2 cellular contexts compared by ENCODE assay signal in the genomic region with DNA sequence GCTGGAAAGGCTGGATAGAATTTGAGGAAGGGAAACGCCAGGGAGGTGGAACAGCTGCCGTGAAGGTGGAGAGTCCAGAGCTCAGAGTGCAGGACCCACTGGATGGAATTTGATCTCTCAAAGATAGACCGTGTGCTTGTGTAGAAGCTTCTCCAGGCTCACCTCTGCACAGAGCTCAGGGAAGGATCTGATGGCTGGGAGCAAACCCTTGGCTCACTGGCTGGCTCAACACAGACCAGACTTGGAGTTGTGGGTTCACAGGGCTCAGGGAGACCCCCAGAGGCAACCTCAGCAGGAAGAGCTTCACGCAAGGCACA.
TF ChIP-seq lines count a peak whose summit lies in the region.

No MANE protein-coding gene starts in this region.

TF ChIP-seq in HepG2, 621 proteins besides CTCF, POLR2A, EP300 and RAD21:
- TF ChIP-seq KDM4B (CRISPR knock-in tag; IDR thresholded peaks at IDR 0.05) = no peak
- TF ChIP-seq HNF4A (CRISPR knock-in tag; IDR thresholded peaks at IDR 0.05) = peak; percentile 28; the same call in 1 of the 2 replicates

TF ChIP-seq in K562, 482 proteins besides CTCF, POLR2A, EP300 and RAD21:
- no peak for TF ChIP-seq MCM2 (IDR thresholded peaks at IDR 0.05; ENCODE audit: low read depth)
- no peak for TF ChIP-seq TAL1 (IDR thresholded peaks at IDR 0.05)
- TF ChIP-seq SRSF7 (optimal IDR thresholded peaks at IDR 0.05; ENCODE audit: low read depth, low read length) = no peak
- no peak for TF ChIP-seq C11orf30 (IDR thresholded peaks at IDR 0.05; ENCODE audit: low read depth)
- no peak for TF ChIP-seq TCF3 (CRISPR knock-in tag; IDR thresholded peaks at IDR 0.05)
- no peak for TF ChIP-seq FOXA1 (IDR thresholded peaks at IDR 0.05; ENCODE audit: borderline replicate concordance)
- TF ChIP-seq GATA2 (CRISPR knock-in tag; IDR thresholded peaks at IDR 0.05) = no peak
- no peak for TF ChIP-seq ZFPM2 (CRISPR knock-in tag; IDR thresholded peaks at IDR 0.05)
- TF ChIP-seq ZNF143 (CRISPR knock-in tag; IDR thresholded peaks at IDR 0.05) = no peak
- TF ChIP-seq, protein P1, sequence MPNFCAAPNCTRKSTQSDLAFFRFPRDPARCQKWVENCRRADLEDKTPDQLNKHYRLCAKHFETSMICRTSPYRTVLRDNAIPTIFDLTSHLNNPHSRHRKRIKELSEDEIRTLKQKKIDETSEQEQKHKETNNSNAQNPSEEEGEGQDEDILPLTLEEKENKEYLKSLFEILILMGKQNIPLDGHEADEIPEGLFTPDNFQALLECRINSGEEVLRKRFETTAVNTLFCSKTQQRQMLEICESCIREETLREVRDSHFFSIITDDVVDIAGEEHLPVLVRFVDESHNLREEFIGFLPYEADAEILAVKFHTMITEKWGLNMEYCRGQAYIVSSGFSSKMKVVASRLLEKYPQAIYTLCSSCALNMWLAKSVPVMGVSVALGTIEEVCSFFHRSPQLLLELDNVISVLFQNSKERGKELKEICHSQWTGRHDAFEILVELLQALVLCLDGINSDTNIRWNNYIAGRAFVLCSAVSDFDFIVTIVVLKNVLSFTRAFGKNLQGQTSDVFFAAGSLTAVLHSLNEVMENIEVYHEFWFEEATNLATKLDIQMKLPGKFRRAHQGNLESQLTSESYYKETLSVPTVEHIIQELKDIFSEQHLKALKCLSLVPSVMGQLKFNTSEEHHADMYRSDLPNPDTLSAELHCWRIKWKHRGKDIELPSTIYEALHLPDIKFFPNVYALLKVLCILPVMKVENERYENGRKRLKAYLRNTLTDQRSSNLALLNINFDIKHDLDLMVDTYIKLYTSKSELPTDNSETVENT (CRISPR knock-in tag; IDR thresholded peaks at IDR 0.05) = no peak
